Comparison of ENCODE assay signal across 16 cellular contexts in the genomic region with DNA sequence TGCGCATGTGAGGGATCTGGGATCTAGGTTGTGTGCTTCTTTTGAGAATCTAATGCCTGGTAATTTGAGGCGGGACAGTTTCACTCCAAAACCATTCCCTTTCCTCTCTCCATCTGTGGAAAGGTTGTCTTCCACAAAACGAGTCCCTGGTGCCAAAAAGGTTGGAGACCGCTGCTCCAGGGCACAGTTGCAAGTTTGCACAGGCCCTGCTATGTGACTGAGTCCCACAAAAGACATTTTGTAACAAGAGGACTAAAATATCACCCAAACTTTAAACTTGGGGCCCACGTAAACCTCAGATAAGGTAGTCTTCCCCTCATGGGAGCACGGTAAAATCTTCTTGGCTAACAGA. TPM values are rescaled to one million over a fixed set of nuclear protein-coding genes. Genes with fewer than 3 reads are reported as not detected.
A peak's percentile ranks its signal among the peaks of the same experiment; 100 is the strongest.
DNase-seq lines count a peak whose midpoint lies in the region; ATAC-seq and TF ChIP-seq lines count a peak whose summit lies in the region.
"Had no signal": no experiment of that assay in that cellular context is flagged by ENCODE, and none has a peak within 500 bp of the region (broad histone marks: within the 10 kb centered on the region; RNA-seq: fewer than 3 reads in every experiment).

No MANE protein-coding gene starts in this region.

- no peaks in the 10 kb centered on the region; the same call in 1 of the 2 replicates for H3K9me2 ChIP-seq in PC-9 (ENCODE audit: insufficient read depth)

- no peak overlapping the region for H3K4me2 ChIP-seq in PC-9
- H3K4me2 ChIP-seq: BLaER1 treated with 17β-estradiol and CSF1 and Interleukin-3, amounts not matched to agents 10 nM and 100 nM had no signal

- H3K27ac ChIP-seq in PC-9 (no peak overlapping the region), ascending aorta (peak overlapping the region; percentile 32 to 54), esophagus squamous epithelium (peak overlapping the region in 3 of 4 donors; percentile 1 to 30 (median 6)), upper lobe of right lung (no peak overlapping the region)
- H3K27ac ChIP-seq: BLaER1 treated with 17β-estradiol and CSF1 and Interleukin-3, amounts not matched to agents 10 nM and 100 nM had no signal

- POLR2A ChIA-PET in PC-9 (lab: Charles Lee; ENCODE audit: unreplicated experiment), result no interaction called here

- peaks cover 23% of the 10 kb centered on the region for H3F3A ChIP-seq in PC-9 (ENCODE audit: insufficient read depth, low read depth)

- no peak overlapping the region for H3K4me3 ChIP-seq in PC-9
- H3K4me3 ChIP-seq in ascending aorta, result no peak overlapping the region
- no peak overlapping the region for H3K4me3 ChIP-seq in esophagus squamous epithelium
- H3K4me3 ChIP-seq in MG63, result no peak overlapping the region
- H3K4me3 ChIP-seq in upper lobe of right lung, result no peak overlapping the region
- H3K4me3 ChIP-seq: BLaER1 treated with 17β-estradiol and CSF1 and Interleukin-3, amounts not matched to agents 10 nM and 100 nM had no signal

- no peaks in the 10 kb centered on the region for H3K36me3 ChIP-seq in PC-9 (ENCODE audit: low read depth)
- no peaks in the 10 kb centered on the region for H3K36me3 ChIP-seq in ascending aorta
- H3K36me3 ChIP-seq in esophagus squamous epithelium, result no peaks in the 10 kb centered on the region
- no peaks in the 10 kb centered on the region for H3K36me3 ChIP-seq in MG63
- no peaks in the 10 kb centered on the region for H3K36me3 ChIP-seq in upper lobe of right lung
- H3K36me3 ChIP-seq: BLaER1 treated with 17β-estradiol and CSF1 and Interleukin-3, amounts not matched to agents 10 nM and 100 nM had no signal

- H3K27ac Mint-ChIP-seq in osteocyte (ENCODE audit: unreplicated experiment), result no peak overlapping the region
- H3K27ac Mint-ChIP-seq: IgD-negative memory B cell had no signal

- BruUV-seq in PC-9 (replicated peaks; lab: Mats Ljungman, UMichigan), result no TSS peak

- intact Hi-C loops in PC-9 (cut with micrococcal nuclease; ENCODE audit: unreplicated experiment), result no loop called here
- intact Hi-C loops in ascending aorta (cut with DNase I), result no loop called here
- intact Hi-C loops in esophagus squamous epithelium (cut with DNase I), result no loop called here
- intact Hi-C loops in upper lobe of right lung (cut with DNase I), result no loop called here

- TF ChIP-seq POLR2A in esophagus squamous epithelium (IDR thresholded peaks at IDR 0.05), result no peak

- ATAC-seq in upper lobe of right lung, result no peak

- H2AFZ ChIP-seq in PC-9, result peak overlapping the region; percentile 43; the same call in 1 of the 2 replicates

- H3K4me3 Mint-ChIP-seq in osteocyte (ENCODE audit: unreplicated experiment), result no peak overlapping the region
- H3K4me3 Mint-ChIP-seq: IgD-negative memory B cell had no signal

- no peaks in the 10 kb centered on the region for H3K9me3 Mint-ChIP-seq in osteocyte (ENCODE audit: unreplicated experiment)
- H3K9me3 Mint-ChIP-seq: IgD-negative memory B cell had no signal

- TF ChIP-seq CTCF in PC-9 (conservative IDR thresholded peaks at IDR 0.05) (no peak), ascending aorta (IDR thresholded peaks at IDR 0.05) (no peak), esophagus squamous epithelium (IDR thresholded peaks at IDR 0.05) (no peak), osteocyte (IDR thresholded peaks at IDR 0.05) (no peak), upper lobe of right lung (IDR thresholded peaks at IDR 0.05) (no peak)

- no peaks in the 10 kb centered on the region for H3K27me3 Mint-ChIP-seq in osteocyte (ENCODE audit: unreplicated experiment)
- H3K27me3 Mint-ChIP-seq: IgD-negative memory B cell had no signal

- H4K20me1 ChIP-seq in PC-9 (ENCODE audit: insufficient read depth), result no peaks in the 10 kb centered on the region
- H4K20me1 ChIP-seq: BLaER1 treated with 17β-estradiol and CSF1 and Interleukin-3, amounts not matched to agents 10 nM and 100 nM had no signal

- H3K27me3 ChIP-seq in PC-9 (ENCODE audit: insufficient read depth, low read depth) (no peaks in the 10 kb centered on the region), ascending aorta (no peaks in the 10 kb centered on the region), esophagus squamous epithelium (no peaks in the 10 kb centered on the region), MG63 (no peaks in the 10 kb centered on the region), upper lobe of right lung (no peaks in the 10 kb centered on the region)
- H3K27me3 ChIP-seq: BLaER1 treated with 17β-estradiol and CSF1 and Interleukin-3, amounts not matched to agents 10 nM and 100 nM had no signal

- H3K4me1 Mint-ChIP-seq in osteocyte (ENCODE audit: unreplicated experiment), result peaks cover 22% of the 10 kb centered on the region

- no peaks in the 10 kb centered on the region for H3K36me3 Mint-ChIP-seq in osteocyte (ENCODE audit: unreplicated experiment)
- H3K36me3 Mint-ChIP-seq: IgD-negative memory B cell had no signal

- 47 to 62% methylated on average over 5 of the region's 6 CpGs for WGBS in esophagus squamous epithelium, 2 donors

- H3K79me2 ChIP-seq in PC-9 (ENCODE audit: low read depth), result no peaks in the 10 kb centered on the region

- H3K9me3 ChIP-seq in PC-9 (ENCODE audit: insufficient read depth, low read depth) (no peaks in the 10 kb centered on the region), ascending aorta (no peaks in the 10 kb centered on the region), esophagus squamous epithelium (no peaks in the 10 kb centered on the region), MG63 (no peaks in the 10 kb centered on the region), upper lobe of right lung (no peaks in the 10 kb centered on the region)
- H3K9me3 ChIP-seq: BLaER1 treated with 17β-estradiol and CSF1 and Interleukin-3, amounts not matched to agents 10 nM and 100 nM had no signal

- CTCF ChIA-PET in PC-9 (lab: Charles Lee), result interaction anchor here (0.6 kb wide), 2 partner anchors 19 to 107 kb away, joined by 4 to 5 read pairs; no protein-coding TSS in a partner anchor

- H3K4me1 ChIP-seq in PC-9 (replicated peaks; ENCODE audit: insufficient read depth), result peaks cover 25% of the 10 kb centered on the region
- H3K4me1 ChIP-seq in ascending aorta, result peaks cover 6 to 17% of the 10 kb centered on the region in 2 donors
- peaks cover 7 to 34% (median 22%) of the 10 kb centered on the region in 3 donors for H3K4me1 ChIP-seq in esophagus squamous epithelium
- H3K4me1 ChIP-seq in upper lobe of right lung, result peaks cover 19% of the 10 kb centered on the region

- no peak for DNase-seq in PC-9
- DNase-seq in ascending aorta (ENCODE audit: low spot score in 2 of 2), result no peak
- no peak for DNase-seq in esophagus squamous epithelium (lab: John Stamatoyannopoulos, UW)
- peak; percentile 21 for DNase-seq in osteocyte (ENCODE audit: extremely low spot score, unreplicated experiment)
- DNase-seq in dedifferentiated amniotic fluid mesenchymal stem cell (ENCODE audit: extremely low spot score), result no peak
- no peak for DNase-seq in DMS114 treated with DMSO at 0.1 percent for 48 hours (lab: John Stamatoyannopoulos, UW; ENCODE audit: unreplicated experiment)
- no peak for DNase-seq in MG63
- no peak for DNase-seq in upper lobe of right lung
- DNase-seq: DMS153, H7, NCI-H146, NCI-H2081 treated with DMSO at 0.1 percent for 48 hours, NCI-H524, Right ventricle myocardium superior had no signal

RNA-seq across cellular contexts. Expression of a gene that starts 5.8 kb away (rescaled TPM):
- total RNA-seq in PC-9 (2021) (12.6 and 14.0 TPM in 2 replicates), ascending aorta (3.9 TPM), esophagus squamous epithelium (1 to 10 TPM; 2.2 to 7.1 (median 4.6) TPM), osteocyte (2.1 and 2.3 TPM in 2 replicates), upper lobe of right lung (0.67 TPM)
- total RNA-seq in MG63 (2014; rRNA removed; shearing (Covaris generic); ENCODE audit: low replicate concordance), result 24.0 and 25.8 TPM in 2 replicates

RNA-seq across cellular contexts. Expression of a gene that starts 26.0 kb away (rescaled TPM):
- total RNA-seq in PC-9 (2021) (8.1 and 11.0 TPM in 2 replicates), ascending aorta (26.9 TPM), esophagus squamous epithelium (10 to 100 TPM in 1 of 4 donors, 1 to 10 TPM in 2, under 1 TPM in 1; 0.80 to 12.4 (median 2.7) TPM), osteocyte (15.8 and 16.5 TPM in 2 replicates), upper lobe of right lung (10.3 TPM)
- 15.9 and 19.4 TPM in 2 replicates for total RNA-seq in MG63 (2014; rRNA removed; shearing (Covaris generic); ENCODE audit: low replicate concordance)

RNA-seq across cellular contexts. Expression of a gene that starts 40.5 kb away (rescaled TPM):
- total RNA-seq in PC-9 (2021), result 27.6 and 34.4 TPM in 2 replicates
- total RNA-seq in ascending aorta, result 11.9 TPM
- total RNA-seq in esophagus squamous epithelium, result 10 to 100 TPM; 10.3 to 28.5 (median 16.4) TPM
- 18.3 and 20.2 TPM in 2 replicates for total RNA-seq in osteocyte
- 5.2 and 15.4 TPM in 2 replicates for total RNA-seq in MG63 (2014; rRNA removed; shearing (Covaris generic); ENCODE audit: low replicate concordance)
- total RNA-seq in upper lobe of right lung, result 30.3 TPM

Comparison
In these comparisons a context has a peak if more than half of its experiments do, and no peak if none do; other contexts are left out.
1. H3K27ac ChIP-seq: peak in ascending aorta (2 of 2) and esophagus squamous epithelium (3 of 4); none in PC-9 (single experiment) and upper lobe of right lung (single experiment).